Comparison of ENCODE assay signal across 12 cellular contexts in genomic region chr14:59321184-59321952, GRCh38.
DNase-seq lines count a peak whose midpoint lies in the region; ATAC-seq lines count a peak whose summit lies in the region.
"Had no signal": no experiment of that assay in that cellular context is flagged by ENCODE, and none has a peak within 500 bp of the region (broad histone marks: within the 10 kb centered on the region; RNA-seq: fewer than 3 reads in every experiment).

No MANE protein-coding gene starts in this region.

- no peaks in the 10 kb centered on the region for H3K27me3 Mint-ChIP-seq in activated CD8-positive, alpha-beta T cell treated with anti-CD3 and anti-CD28 coated beads, Interleukin-2, amount 10 ng/mL, durations not matched to agents 7 days and 5 days (ENCODE audit: low read depth)

- H3K9me3 Mint-ChIP-seq in activated CD8-positive, alpha-beta T cell treated with anti-CD3 and anti-CD28 coated beads, Interleukin-2, amount 10 ng/mL, durations not matched to agents 7 days and 5 days (ENCODE audit: insufficient read depth), result no peaks in the 10 kb centered on the region

- peaks cover 5% of the 10 kb centered on the region for H3K36me3 Mint-ChIP-seq in activated CD8-positive, alpha-beta T cell treated with anti-CD3 and anti-CD28 coated beads, Interleukin-2, amount 10 ng/mL, durations not matched to agents 7 days and 5 days (ENCODE audit: low read depth)

- peak overlapping the region; percentile 44 for H3K4me3 Mint-ChIP-seq in activated CD8-positive, alpha-beta T cell treated with anti-CD3 and anti-CD28 coated beads, Interleukin-2, amount 10 ng/mL, durations not matched to agents 7 days and 5 days

- H3K36me3 ChIP-seq in rectal smooth muscle tissue (ENCODE audit: control insufficient read depth, insufficient read depth, low read length), result peaks cover 9% of the 10 kb centered on the region

- no peak overlapping the region for H3K9ac ChIP-seq in rectal smooth muscle tissue (ENCODE audit: low read length)

- peak overlapping the region; percentile 59 for H3K27ac ChIP-seq in rectal smooth muscle tissue (ENCODE audit: low read depth, low read length)

- no peak for ATAC-seq in activated CD8-positive, alpha-beta T cell treated with anti-CD3 and anti-CD28 coated beads, Interleukin-2, amount 10 ng/mL, durations not matched to agents 7 days and 5 days
- peak; percentile 60 for ATAC-seq in Right ventricle myocardium superior (ENCODE audit: poor library complexity)
- ATAC-seq in HG03378 (IDR thresholded peaks at IDR 0.05; ENCODE audit: unreplicated experiment), result no peak

- no peak overlapping the region for H3K4me3 ChIP-seq in rectal smooth muscle tissue (ENCODE audit: low read length)

- H3K4me1 ChIP-seq in rectal smooth muscle tissue (ENCODE audit: control insufficient read depth, insufficient read depth, low read length), result peaks cover 26% of the 10 kb centered on the region

- DNase-seq in GM04503 (ENCODE audit: low read depth) (peak; percentile 47), Right ventricle myocardium superior (no peak), KG1 (lab: John Stamatoyannopoulos, UW) (no peak), NCI-H146 treated with DMSO at 0.1 percent for 48 hours (lab: John Stamatoyannopoulos, UW; ENCODE audit: unreplicated experiment) (no peak), ecto neural progenitor cell (ENCODE audit: low spot score) (no peak)
- DNase-seq in activated CD8-positive, alpha-beta T cell treated with anti-CD3 and anti-CD28 coated beads, Interleukin-2, amount 10 ng/mL, durations not matched to agents 7 days and 5 days, result no peak
- DNase-seq: activated CD4-positive, CD25-positive, alpha-beta regulatory T cell; H7; NCI-H1105; stimulated activated CD4-positive, alpha-beta T cell treated with anti-CD3 and anti-CD28 coated beads, Interleukin-2, amount 100 ng/mL, for 24 hours had no signal

- H3K27ac Mint-ChIP-seq in activated CD8-positive, alpha-beta T cell treated with anti-CD3 and anti-CD28 coated beads, Interleukin-2, amount 10 ng/mL, durations not matched to agents 7 days and 5 days, result no peak overlapping the region

- CTCF ChIA-PET in activated CD8-positive, alpha-beta T cell treated with anti-CD3 and anti-CD28 coated beads, Interleukin-2, amount 10 ng/mL, durations not matched to agents 7 days and 5 days (lab: Charles Lee), result interaction anchor here (1.6 kb wide), 1 partner anchor 26 kb away, joined by 3 read pairs; no protein-coding TSS in a partner anchor

- no peaks in the 10 kb centered on the region for H3K27me3 ChIP-seq in rectal smooth muscle tissue (ENCODE audit: control insufficient read depth, insufficient read depth, low read length)

- intact Hi-C loops in Right ventricle myocardium superior (cut with DNase I), result no loop called here

- POLR2A ChIA-PET in activated CD8-positive, alpha-beta T cell treated with anti-CD3 and anti-CD28 coated beads, Interleukin-2, amount 10 ng/mL, durations not matched to agents 7 days and 5 days (lab: Charles Lee), result no interaction called here

- peaks cover 17% of the 10 kb centered on the region for H3K4me1 Mint-ChIP-seq in activated CD8-positive, alpha-beta T cell treated with anti-CD3 and anti-CD28 coated beads, Interleukin-2, amount 10 ng/mL, durations not matched to agents 7 days and 5 days (ENCODE audit: low read depth)
